1 cellular context compared by ENCODE assay signal in genomic region chr5:163437309-163438182, GRCh38.
TF ChIP-seq lines count a peak whose summit lies in the region.

Gene CCNG1 (plus strand): TSS chr5:163437595. CDS start chr5:163439257, 1,662 bp downstream.

TF ChIP-seq in WTC11, 78 proteins besides CTCF, POLR2A, EP300 and RAD21 (continued from another document):
- TF ChIP-seq ERG (CRISPR knock-in tag; IDR thresholded peaks at IDR 0.05) (no peak), JUN (CRISPR knock-in tag; IDR thresholded peaks at IDR 0.05) (0 out of 2 replicates have a peak, but pooled peaks have one; percentile 19)
